Comparison of ENCODE assay signal across 1 cellular context in the genomic region with DNA sequence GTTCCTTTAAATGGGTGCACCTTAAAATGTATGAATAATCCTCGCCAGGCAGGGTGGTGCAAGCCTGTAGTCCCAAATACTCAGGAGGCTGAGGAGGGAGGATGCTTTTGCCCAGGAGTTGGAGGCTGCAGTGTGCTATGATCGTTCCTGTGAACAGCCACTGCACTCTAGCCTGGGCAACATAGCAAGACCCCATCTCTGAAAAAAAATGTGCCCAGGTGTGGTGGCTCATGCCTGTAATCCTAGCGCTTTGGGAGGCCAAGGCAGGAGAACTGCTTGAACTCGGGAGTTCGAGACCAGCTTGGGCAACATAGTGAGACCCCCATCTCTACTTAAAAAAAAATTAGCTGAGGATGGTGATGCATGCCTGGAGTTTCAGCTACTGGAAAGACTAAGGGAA.
TF ChIP-seq lines count a peak whose summit lies in the region.

No MANE protein-coding gene starts in this region.

TF ChIP-seq in H1, 55 proteins besides CTCF, POLR2A, EP300 and RAD21:
- TF ChIP-seq KDM1A (IDR thresholded peaks at IDR 0.05; ENCODE audit: borderline replicate concordance, low read length), result 0 out of 2 replicates have a peak, but pooled peaks have one; percentile 42
- TF ChIP-seq MAFK (IDR thresholded peaks at IDR 0.05; ENCODE audit: low read depth, low read length), result no peak
